ENCODE assay signal across 31 cellular contexts in the genomic region with DNA sequence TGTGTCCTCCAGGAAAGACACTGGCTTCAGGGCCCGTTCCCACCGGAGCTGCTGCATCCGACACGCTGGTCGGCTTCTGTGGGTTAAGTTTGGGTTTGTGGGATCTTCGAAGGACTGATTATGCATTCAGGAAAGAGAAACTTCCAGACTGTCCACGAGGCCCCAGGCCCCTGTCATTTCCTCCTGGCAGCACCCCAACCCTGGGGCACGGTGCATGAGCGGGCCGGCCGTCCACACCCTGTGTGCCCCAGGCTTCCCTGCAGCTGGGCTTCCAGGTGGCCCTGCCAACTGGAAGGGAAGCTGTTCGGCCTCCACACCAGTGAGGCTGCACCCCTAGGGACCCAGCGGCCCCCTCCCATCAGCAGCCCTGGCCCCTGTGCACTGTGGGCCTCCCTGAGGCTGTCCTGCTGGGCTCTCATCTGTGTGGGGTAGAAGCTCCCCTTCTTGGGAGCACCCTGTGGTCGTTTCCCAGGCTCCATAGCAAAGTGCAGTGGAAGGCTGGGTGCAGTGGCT.
"Had no signal": no experiment of that assay in that cellular context is flagged by ENCODE, and none has a peak within 500 bp of the region (broad histone marks: within the 10 kb centered on the region; RNA-seq: fewer than 3 reads in every experiment).

No MANE protein-coding gene starts in this region.

- H3K27ac Mint-ChIP-seq: activated CD4-positive, alpha-beta memory T cell treated with anti-CD3 and anti-CD28 coated beads for 36 hours; natural killer cell treated with Interleukin-12 subunit alpha and Interleukin-12 subunit beta and Interleukin-15 and Interleukin-18, amount 100 ng/mL, for 72 hours; stimulated activated naive B cell treated with anti-CD40 and anti-IgM and Interleukin-4, amounts not matched to agents 10 μg/mL and 1 μg/mL and 100 μg/mL, for 72 hours; T-helper 1 cell treated with Interleukin-12 subunit alpha and Interleukin-12 subunit beta and Interleukin-4 antibody, amounts not matched to agents 30 μg/mL and 1 μg/mL, for 36 hours had no signal

- H3K27me3 Mint-ChIP-seq: activated T-cell treated with anti-CD3 and anti-CD28 coated beads, Interleukin-2, amount 50 U/mL, for 24 hours had no signal

- H3K36me3 ChIP-seq: brain microvascular endothelial cell, esophagus squamous epithelium, stomach, thyroid gland, upper lobe of left lung had no signal

- DNase-seq: activated CD4-positive, alpha-beta memory T cell treated with anti-CD3 and anti-CD28 coated beads for 36 hours; activated CD4-positive, alpha-beta T cell treated with anti-CD3 and anti-CD28 coated beads for 48 hours; activated CD8-positive, alpha-beta memory T cell treated with anti-CD3 and anti-CD28 coated beads, Interleukin-2, amount 50 U/mL, for 48 hours; activated gamma-delta T cell; activated naive CD4-positive, alpha-beta T cell treated with anti-CD3 and anti-CD28 coated beads, Interleukin-2, amount 50 U/mL, for 16 hours; activated T-cell treated with anti-CD3 and anti-CD28 coated beads, Interleukin-2, amount 50 U/mL, for 24 hours; amniotic stem cell; brain microvascular endothelial cell; caudate nucleus; dermis blood vessel endothelial cell; effector CD4-positive, alpha-beta T cell; esophagus squamous epithelium; hypothalamus; immature natural killer cell; mucosa of descending colon; stimulated activated CD4-positive, alpha-beta T cell treated with anti-CD3 and anti-CD28 coated beads, Interleukin-1b, Interleukin-23, amount 100 ng/mL, for 48 hours; stimulated activated CD4-positive, alpha-beta T cell treated with anti-CD3 and anti-CD28 coated beads, Interleukin-4, amount 100 ng/mL, for 4 hours; stimulated activated CD8-positive, alpha-beta memory T cell treated with anti-CD3 and anti-CD28 coated beads, Interleukin-4, amount 100 ng/mL, for 48 hours; stimulated activated naive B cell treated with anti-CD40 and anti-IgM and Interleukin-4, amounts not matched to agents 10 μg/mL and 1 μg/mL and 100 μg/mL, for 72 hours; stomach; SW 1271; T-helper 9 cell; thyroid gland had no signal

- H3K4me3 ChIP-seq: esophagus squamous epithelium, lung, mucosa of descending colon, smooth muscle cell, stomach, thyroid gland, upper lobe of left lung had no signal

- ATAC-seq: left lobe of liver; mucosa of descending colon; natural killer cell treated with Interleukin-12 subunit alpha and Interleukin-12 subunit beta and Interleukin-15 and Interleukin-18, amount 100 ng/mL, for 72 hours; stimulated activated naive B cell treated with anti-CD40 and anti-IgM and Interleukin-4, amounts not matched to agents 10 μg/mL and 1 μg/mL and 100 μg/mL, for 72 hours had no signal

- H3K4me3 Mint-ChIP-seq: activated CD4-positive, alpha-beta memory T cell treated with anti-CD3 and anti-CD28 coated beads for 36 hours; activated T-cell treated with anti-CD3 and anti-CD28 coated beads, Interleukin-2, amount 50 U/mL, for 24 hours; immature natural killer cell; natural killer cell treated with Interleukin-12 subunit alpha and Interleukin-12 subunit beta and Interleukin-15 and Interleukin-18, amount 100 ng/mL, for 72 hours; stimulated activated naive B cell treated with anti-CD40 and anti-IgM and Interleukin-4, amounts not matched to agents 10 μg/mL and 1 μg/mL and 100 μg/mL, for 72 hours; T-helper 1 cell treated with Interleukin-12 subunit alpha and Interleukin-12 subunit beta and Interleukin-4 antibody, amounts not matched to agents 30 μg/mL and 1 μg/mL, for 36 hours had no signal

- H3K9me3 ChIP-seq: esophagus squamous epithelium, mucosa of descending colon, stomach, thyroid gland, upper lobe of left lung had no signal

- H3K27me3 ChIP-seq: thyroid gland, upper lobe of left lung had no signal

- H3K36me3 Mint-ChIP-seq: activated CD4-positive, alpha-beta memory T cell treated with anti-CD3 and anti-CD28 coated beads for 36 hours; immature natural killer cell had no signal

- H3K9me3 Mint-ChIP-seq: activated CD4-positive, alpha-beta memory T cell treated with anti-CD3 and anti-CD28 coated beads for 36 hours; activated T-cell treated with anti-CD3 and anti-CD28 coated beads, Interleukin-2, amount 50 U/mL, for 24 hours; natural killer cell treated with Interleukin-12 subunit alpha and Interleukin-12 subunit beta and Interleukin-15 and Interleukin-18, amount 100 ng/mL, for 72 hours had no signal

- H3K27ac ChIP-seq: brain microvascular endothelial cell, epithelial cell of prostate, esophagus squamous epithelium, stomach, thyroid gland, upper lobe of left lung, VCaP had no signal

- H3K4me1 ChIP-seq: esophagus squamous epithelium, stomach, thyroid gland had no signal
